In the genomic region with DNA sequence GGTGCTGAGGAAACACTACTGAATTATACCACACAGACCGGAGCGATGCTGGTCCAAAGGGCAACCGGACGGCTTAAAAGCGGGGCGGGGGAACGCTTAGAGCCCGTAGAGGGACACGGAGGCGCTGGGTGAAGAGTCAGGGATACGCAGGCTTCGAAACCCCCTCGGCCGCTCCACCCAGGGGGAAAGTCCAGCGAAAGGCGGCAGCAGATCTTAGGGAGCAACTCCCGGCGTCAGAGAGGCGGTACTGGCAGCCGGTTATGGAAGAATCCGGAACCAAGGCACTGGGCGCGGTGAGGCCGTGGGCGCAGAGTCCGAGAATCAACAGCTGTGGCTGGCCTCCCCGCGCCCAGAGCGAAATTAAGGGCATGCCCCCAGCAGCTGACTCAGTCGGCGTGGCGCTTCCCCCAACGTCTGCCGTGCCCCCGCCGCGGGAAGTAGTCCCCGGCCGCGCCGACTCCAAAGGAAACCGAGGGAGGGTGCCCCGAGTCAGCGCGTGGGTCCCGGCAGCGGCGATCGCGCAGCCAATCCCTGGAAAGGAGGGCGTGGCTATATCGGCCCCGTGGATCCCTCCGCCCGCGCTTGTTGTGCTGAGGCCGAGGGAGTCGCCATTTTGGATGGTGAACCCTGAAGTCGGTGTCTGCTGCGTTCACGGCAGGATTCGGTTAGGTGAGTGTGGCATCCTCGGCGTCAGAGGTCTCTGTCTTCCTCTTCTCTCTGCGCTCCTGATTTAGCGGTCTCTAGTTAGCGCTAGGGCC, we compare ENCODE assay signal across 8 cellular contexts. TPM values are rescaled to one million over a fixed set of nuclear protein-coding genes. Genes with fewer than 3 reads are reported as not detected.
DNase-seq lines count a peak whose midpoint lies in the region; ATAC-seq and TF ChIP-seq lines count a peak whose summit lies in the region.

A gene (plus strand): TSS at position 611 of the 758 bp plus-strand sequence. CDS start 20,110 bp downstream, outside the sequence.

- peak; percentile 80 for ATAC-seq in GM21515 (IDR thresholded peaks at IDR 0.05; ENCODE audit: unreplicated experiment)

- DNase-seq in DMS 273 (lab: John Stamatoyannopoulos, UW; ENCODE audit: unreplicated experiment): peak; percentile 99
- DNase-seq in HuH-7 (ENCODE audit: low spot score): peak; percentile 98
- peak; percentile 98 for DNase-seq in OCI-M1 (lab: John Stamatoyannopoulos, UW)
- DNase-seq in activated T-cell treated with anti-CD3 and anti-CD28 coated beads for 4 hours: peak; percentile 96
- peak; percentile 100 for DNase-seq in epithelial cell of esophagus (ENCODE audit: low read depth)
- DNase-seq in mucosa of gallbladder (ENCODE audit: low spot score): peak; percentile 98
- peak; percentile 93 to 98 for DNase-seq in stimulated activated CD8-positive, alpha-beta memory T cell treated with anti-CD3 and anti-CD28 coated beads, Interleukin-4, amount 100 ng/mL, for 4 hours (ENCODE audit: low read depth in 2 of 2, low spot score in 1 of 2)

- peak within 1 kb of the TSS; percentile 94 for H3K4me3 ChIP-seq in epithelial cell of esophagus (ENCODE audit: low read length)

- no peak for TF ChIP-seq CTCF in epithelial cell of esophagus (IDR thresholded peaks at IDR 0.05; ENCODE audit: insufficient read depth, low read depth, low read length, missing control alignments)

RNA-seq across cellular contexts. Expression of the gene that starts here (rescaled TPM):
- total RNA-seq in mucosa of gallbladder: 225 TPM

Comparison
In these comparisons a context has a peak if more than half of its experiments do, and no peak if none do; other contexts are left out.
1. Peak in every context shown above with its lines: DNase-seq, ATAC-seq and H3K4me3 ChIP-seq.